Comparison of ENCODE assay signal across 8 cellular contexts in genomic region chr17:3683054-3683511, GRCh38. TPM values are rescaled to one million over a fixed set of nuclear protein-coding genes. Genes with fewer than 3 reads are reported as not detected.
A peak's percentile ranks its signal among the peaks of the same experiment; 100 is the strongest.
DNase-seq lines count a peak whose midpoint lies in the region; ATAC-seq and TF ChIP-seq lines count a peak whose summit lies in the region.

No MANE protein-coding gene starts in this region.

- H3K4me1 ChIP-seq in fibroblast of lung (ENCODE audit: control insufficient read depth, extremely low read depth, insufficient read depth, low read length) = no peaks in the 10 kb centered on the region

- peak; percentile 54 for ATAC-seq in GM18909 (IDR thresholded peaks at IDR 0.05; ENCODE audit: poor library complexity, unreplicated experiment)
- no peak for ATAC-seq in GM18858 (IDR thresholded peaks at IDR 0.05; ENCODE audit: unreplicated experiment)

- H3K36me3 ChIP-seq in fibroblast of lung (ENCODE audit: control insufficient read depth, insufficient read depth, low read length) = no peaks in the 10 kb centered on the region

- no peak overlapping the region for H3K9ac ChIP-seq in fibroblast of lung (ENCODE audit: insufficient read depth, low read length)

- no peaks in the 10 kb centered on the region for H4K20me1 ChIP-seq in fibroblast of lung (ENCODE audit: control insufficient read depth, extremely low read depth, insufficient read depth, low read length)

- in situ Hi-C loops in ACHN (cut with HindIII; ENCODE audit: low pct_ligation_motif_present, low pct_unique_long_range_greater_than_20kb, low sequenced_read_pairs) = no loop called here

- no peak overlapping the region for H3K4me2 ChIP-seq in fibroblast of lung (ENCODE audit: extremely low read depth, insufficient read depth, low read length)

- no peak overlapping the region for H3K4me3 ChIP-seq in fibroblast of lung (replicated peaks in 1 of 4; ENCODE audit: control extremely low read depth in 1 of 4, insufficient read depth in 1 of 4, low read depth in 3 of 4, low read length in 4 of 4)

- no peak overlapping the region for H2AFZ ChIP-seq in fibroblast of lung (ENCODE audit: low read length)

- peak; percentile 49 for DNase-seq in ACHN
- DNase-seq in NCI-H146 treated with DMSO at 0.1 percent for 48 hours (lab: John Stamatoyannopoulos, UW; ENCODE audit: unreplicated experiment) = peak; percentile 5
- DNase-seq in activated CD8-positive, alpha-beta memory T cell treated with anti-CD3 and anti-CD28 coated beads, Interleukin-2, amount 50 U/mL, for 48 hours = peak; percentile 81
- no peak for DNase-seq in fibroblast of lung (ENCODE audit: low read depth in 2 of 2)
- DNase-seq in retina = peak; percentile 44
- no peak for DNase-seq in HK-2 (ENCODE audit: unreplicated experiment)

- H3K9me3 ChIP-seq in fibroblast of lung (ENCODE audit: control insufficient read depth, insufficient read depth, low read depth, low read length) = no peaks in the 10 kb centered on the region

- no peaks in the 10 kb centered on the region for H3K79me2 ChIP-seq in fibroblast of lung (ENCODE audit: control insufficient read depth, insufficient read depth, low read length)

- H3K27me3 ChIP-seq in fibroblast of lung (ENCODE audit: control insufficient read depth, insufficient read depth, low read length) = no peaks in the 10 kb centered on the region

- TF ChIP-seq CTCF in fibroblast of lung (conservative IDR thresholded peaks at IDR 0.05 in 1 of 2, IDR thresholded peaks at IDR 0.05 in 1 of 2; ENCODE audit: low read depth in 1 of 2, low read length in 2 of 2) = peak; percentile 95 to 98

- H3K27ac ChIP-seq in fibroblast of lung (ENCODE audit: insufficient read depth, low read length) = no peak overlapping the region

RNA-seq across cellular contexts. Expression of gene P2RX5, which starts 12.9 kb away (rescaled TPM):
- 0.99 and 1.0 TPM in 2 replicates for total RNA-seq in fibroblast of lung
- 0.79 and 1.1 TPM in 2 replicates for polyA plus RNA-seq in fibroblast of lung
- 1.0 and 1.7 TPM in 2 replicates for polyA plus RNA-seq in fibroblast of lung (2012)
- polyA minus RNA-seq in fibroblast of lung (ENCODE audit: low replicate concordance) = 10.4 TPM in 1 of 2 replicates, not detected in the other

RNA-seq across cellular contexts. Expression of gene EMC6, which starts 14.5 kb away (rescaled TPM):
- total RNA-seq in fibroblast of lung = 15.4 TPM in 2 replicates
- polyA plus RNA-seq in fibroblast of lung = 20.6 and 25.3 TPM in 2 replicates
- 44.9 and 63.6 TPM in 2 replicates for polyA plus RNA-seq in fibroblast of lung (2012)
- 2.7 and 3.9 TPM in 2 replicates for polyA minus RNA-seq in fibroblast of lung (ENCODE audit: low replicate concordance)

RNA-seq across cellular contexts. Expression of gene TAX1BP3, which starts 14.7 kb away (rescaled TPM):
- total RNA-seq in fibroblast of lung = 105 and 141 TPM in 2 replicates
- polyA plus RNA-seq in fibroblast of lung = 121 and 149 TPM in 2 replicates
- 172 and 265 TPM in 2 replicates for polyA plus RNA-seq in fibroblast of lung (2012)
- 69.3 and 90.7 TPM in 2 replicates for polyA minus RNA-seq in fibroblast of lung (ENCODE audit: low replicate concordance)

RNA-seq across cellular contexts. Expression of gene HASPIN, which starts 40.6 kb away (rescaled TPM):
- total RNA-seq in fibroblast of lung = 0.51 and 2.0 TPM in 2 replicates
- 1.5 and 4.9 TPM in 2 replicates for polyA plus RNA-seq in fibroblast of lung
- polyA plus RNA-seq in fibroblast of lung (2012) = 0.98 and 3.4 TPM in 2 replicates
- 1.5 and 2.6 TPM in 2 replicates for polyA minus RNA-seq in fibroblast of lung (ENCODE audit: low replicate concordance)

RNA-seq across cellular contexts. Expression of gene CTNS, which starts 46.5 kb away (rescaled TPM):
- total RNA-seq in fibroblast of lung = 19.2 and 24.9 TPM in 2 replicates
- polyA plus RNA-seq in fibroblast of lung = 9.6 and 10.4 TPM in 2 replicates
- polyA plus RNA-seq in fibroblast of lung (2012) = 10.4 and 11.9 TPM in 2 replicates
- polyA minus RNA-seq in fibroblast of lung (ENCODE audit: low replicate concordance) = 16.3 and 33.3 TPM in 2 replicates

Comparison
In these comparisons a context has a peak if more than half of its experiments do, and no peak if none do; other contexts are left out.
1. DNase-seq: peak in ACHN (single experiment), NCI-H146 treated with DMSO at 0.1 percent for 48 hours (single experiment), activated CD8-positive, alpha-beta memory T cell treated with anti-CD3 and anti-CD28 coated beads, Interleukin-2, amount 50 U/mL, for 48 hours (single experiment) and retina (single experiment); none in fibroblast of lung (0 of 2) and HK-2 (single experiment).